ENCODE assay signal across 13 cellular contexts in genomic region chr2:113407446-113408099, GRCh38. TPM values are rescaled to one million over a fixed set of nuclear protein-coding genes. Genes with fewer than 3 reads are reported as not detected.
DNase-seq lines count a peak whose midpoint lies in the region; ATAC-seq and TF ChIP-seq lines count a peak whose summit lies in the region.
"Had no signal": no experiment of that assay in that cellular context is flagged by ENCODE, and none has a peak within 500 bp of the region (broad histone marks: within the 10 kb centered on the region; RNA-seq: fewer than 3 reads in every experiment).

No MANE protein-coding gene starts in this region.

- no peaks in the 10 kb centered on the region for H4K20me1 ChIP-seq in IMR-90 (ENCODE audit: insufficient read depth, low read length)

- H4K91ac ChIP-seq in IMR-90 (ENCODE audit: insufficient read depth, low read depth, low read length) = no peak overlapping the region

- TF ChIP-seq CTCF in AG09309 (IDR thresholded peaks at IDR 0.05; ENCODE audit: control insufficient read depth, insufficient read depth, low read depth, low read length, missing control alignments) = peak; percentile 34
- 0 out of 2 replicates have a peak, but pooled peaks have one; percentile 16 for TF ChIP-seq CTCF in IMR-90 (conservative IDR thresholded peaks at IDR 0.05; ENCODE audit: low read depth, low read length)
- TF ChIP-seq CTCF in activated B cell treated with CpG ODN at 0.5 μM for 24 hours (IDR thresholded peaks at IDR 0.05) = no peak

- H3K27ac ChIP-seq in IMR-90 (ENCODE audit: insufficient read depth, low read length) = no peak overlapping the region
- H3K27ac ChIP-seq: heart right ventricle had no signal

- peaks cover 41% of the 10 kb centered on the region for H3K4me1 Mint-ChIP-seq in activated B cell treated with CpG ODN at 0.5 μM for 24 hours
- H3K4me1 Mint-ChIP-seq in activated naive CD4-positive, alpha-beta T cell treated with anti-CD3 and anti-CD28 coated beads for 36 hours (ENCODE audit: low read depth) = no peaks in the 10 kb centered on the region
- H3K4me1 Mint-ChIP-seq in activated T-cell treated with anti-CD3 and anti-CD28 coated beads, Interleukin-2, amount 50 U/mL, for 72 hours (ENCODE audit: low read depth) = no peaks in the 10 kb centered on the region
- H3K4me1 Mint-ChIP-seq: CD4-positive, CD25-positive, alpha-beta regulatory T cell had no signal

- POLR2A ChIA-PET in IMR-90 (lab: Charles Lee; ENCODE audit: unreplicated experiment) (no interaction called here), activated B cell treated with CpG ODN at 0.5 μM for 24 hours (lab: Charles Lee) (no interaction called here)

- H3K18ac ChIP-seq in IMR-90 (ENCODE audit: low read depth, low read length) = no peak overlapping the region

- H3K14ac ChIP-seq in IMR-90 (replicated peaks; ENCODE audit: low read depth, low read length) = no peak overlapping the region

- no peak overlapping the region for H2BK120ac ChIP-seq in IMR-90 (ENCODE audit: low read depth, low read length)

- peaks cover 27% of the 10 kb centered on the region for H3K27me3 ChIP-seq in IMR-90 (ENCODE audit: control insufficient read depth, insufficient read depth, low read length)

- no peaks in the 10 kb centered on the region for H3K36me3 Mint-ChIP-seq in activated B cell treated with CpG ODN at 0.5 μM for 24 hours (ENCODE audit: low read depth)
- no peaks in the 10 kb centered on the region for H3K36me3 Mint-ChIP-seq in activated naive CD4-positive, alpha-beta T cell treated with anti-CD3 and anti-CD28 coated beads for 36 hours (ENCODE audit: low read depth)
- H3K36me3 Mint-ChIP-seq in activated T-cell treated with anti-CD3 and anti-CD28 coated beads, Interleukin-2, amount 50 U/mL, for 72 hours (ENCODE audit: insufficient read depth in 2 of 2) = no peaks in the 10 kb centered on the region
- H3K36me3 Mint-ChIP-seq: CD4-positive, CD25-positive, alpha-beta regulatory T cell had no signal

- ATAC-seq in IMR-90 (ENCODE audit: low read depth) (no peak), activated B cell treated with CpG ODN at 0.5 μM for 24 hours (ENCODE audit: low read depth) (no peak), HG02885 (IDR thresholded peaks at IDR 0.05; ENCODE audit: poor library complexity, unreplicated experiment) (no peak)
- no peak for ATAC-seq in activated T-cell treated with anti-CD3 and anti-CD28 coated beads, Interleukin-2, amount 50 U/mL, for 72 hours (replicated peaks in 1 of 2)
- ATAC-seq: activated CD8-positive, alpha-beta T cell treated with anti-CD3 and anti-CD28 coated beads, Interleukin-2, amount 10 ng/mL, durations not matched to agents 7 days and 5 days; heart right ventricle had no signal

- no peak overlapping the region for H3K9ac ChIP-seq in IMR-90 (ENCODE audit: low read depth, low read length)

- no peaks in the 10 kb centered on the region for H3K9me3 ChIP-seq in IMR-90 (ENCODE audit: control insufficient read depth, insufficient read depth, low read length)
- H3K9me3 ChIP-seq: heart right ventricle had no signal

- no TSS peak for BruUV-seq in IMR-90 (replicated peaks; lab: Mats Ljungman, UMichigan)

- in situ Hi-C loops in IMR-90 (cut with MboI; ENCODE audit: low sequenced_read_pairs) = no loop called here

- no peak overlapping the region for H2BK20ac ChIP-seq in IMR-90 (ENCODE audit: low read depth, low read length)

- H4K8ac ChIP-seq in IMR-90 (ENCODE audit: low read depth in 2 of 2, low read length in 2 of 2) = no peak overlapping the region

- H3K9me3 Mint-ChIP-seq in activated B cell treated with CpG ODN at 0.5 μM for 24 hours = no peaks in the 10 kb centered on the region
- H3K9me3 Mint-ChIP-seq in activated naive CD4-positive, alpha-beta T cell treated with anti-CD3 and anti-CD28 coated beads for 36 hours = no peaks in the 10 kb centered on the region
- no peaks in the 10 kb centered on the region for H3K9me3 Mint-ChIP-seq in activated T-cell treated with anti-CD3 and anti-CD28 coated beads, Interleukin-2, amount 50 U/mL, for 72 hours

- H2AK9ac ChIP-seq in IMR-90 (replicated peaks; ENCODE audit: low read depth, low read length, poor library complexity) = no peak overlapping the region

- CTCF ChIA-PET in IMR-90 (lab: Yijun Ruan, JAX) (no interaction called here), activated B cell treated with CpG ODN at 0.5 μM for 24 hours (lab: Charles Lee) (interaction anchor here (0.8 to 1.2 kb wide), 2 partner anchors 17 to 227 kb away, joined by 3 to 4 read pairs; no protein-coding TSS in a partner anchor)
- CTCF ChIA-PET in activated naive CD4-positive, alpha-beta T cell treated with anti-CD3 and anti-CD28 coated beads for 36 hours (lab: Charles Lee) = interaction anchor here (0.6 to 1.4 kb wide), 2 partner anchors 17 to 97 kb away, joined by 3 to 4 read pairs; no protein-coding TSS in a partner anchor

- no peaks in the 10 kb centered on the region for H3K79me1 ChIP-seq in IMR-90 (ENCODE audit: low read depth in 1 of 2, low read length in 2 of 2)

- H3K4me1 ChIP-seq in IMR-90 (ENCODE audit: control insufficient read depth, insufficient read depth, low read length) = no peaks in the 10 kb centered on the region
- H3K4me1 ChIP-seq: heart right ventricle had no signal

- H2AK5ac ChIP-seq in IMR-90 (ENCODE audit: low read depth, low read length) = no peak overlapping the region

- no peak for TF ChIP-seq POLR2A in IMR-90 (IDR thresholded peaks at IDR 0.05; ENCODE audit: low read depth, low read length)

- peak overlapping the region; percentile 85 for H3K27ac Mint-ChIP-seq in activated B cell treated with CpG ODN at 0.5 μM for 24 hours
- no peak overlapping the region for H3K27ac Mint-ChIP-seq in activated naive CD4-positive, alpha-beta T cell treated with anti-CD3 and anti-CD28 coated beads for 36 hours
- H3K27ac Mint-ChIP-seq in activated T-cell treated with anti-CD3 and anti-CD28 coated beads, Interleukin-2, amount 50 U/mL, for 72 hours = no peak overlapping the region
- H3K27ac Mint-ChIP-seq: activated CD8-positive, alpha-beta T cell treated with anti-CD3 and anti-CD28 coated beads, Interleukin-2, amount 10 ng/mL, durations not matched to agents 7 days and 5 days; CD4-positive, CD25-positive, alpha-beta regulatory T cell had no signal

- H2BK5ac ChIP-seq in IMR-90 (ENCODE audit: low read depth, low read length, poor library complexity, severe bottlenecking) = no peak overlapping the region

- intact Hi-C loops in IMR-90 (cut with micrococcal nuclease) (no loop called here), activated B cell treated with CpG ODN at 0.5 μM for 24 hours (cut with micrococcal nuclease) (no loop called here)
- intact Hi-C loops in activated naive CD4-positive, alpha-beta T cell treated with anti-CD3 and anti-CD28 coated beads for 36 hours (cut with micrococcal nuclease) = no loop called here

- no peak overlapping the region for H3K23ac ChIP-seq in IMR-90 (ENCODE audit: low read depth, low read length)

- H3K27me3 Mint-ChIP-seq in activated B cell treated with CpG ODN at 0.5 μM for 24 hours = no peaks in the 10 kb centered on the region
- peaks cover 10% of the 10 kb centered on the region for H3K27me3 Mint-ChIP-seq in activated naive CD4-positive, alpha-beta T cell treated with anti-CD3 and anti-CD28 coated beads for 36 hours (ENCODE audit: low read depth)
- H3K27me3 Mint-ChIP-seq in activated T-cell treated with anti-CD3 and anti-CD28 coated beads, Interleukin-2, amount 50 U/mL, for 72 hours (ENCODE audit: low read depth) = peaks cover 19% of the 10 kb centered on the region

- no peak overlapping the region for H2AFZ ChIP-seq in IMR-90 (replicated peaks; ENCODE audit: low read length, poor library complexity)

- H3K4me3 ChIP-seq in AG09309 (ENCODE audit: control insufficient read depth, low read depth, low read length) (no peak overlapping the region), IMR-90 (ENCODE audit: insufficient read depth, low read depth, low read length) (no peak overlapping the region)
- H3K4me3 ChIP-seq: heart right ventricle had no signal

- H3K36me3 ChIP-seq in IMR-90 (ENCODE audit: control insufficient read depth, insufficient read depth, low read length) = no peaks in the 10 kb centered on the region
- H3K36me3 ChIP-seq: heart right ventricle had no signal

- no peak overlapping the region for H3K56ac ChIP-seq in IMR-90 (ENCODE audit: extremely low read depth, insufficient read depth, low read length)

- H2BK15ac ChIP-seq in IMR-90 (ENCODE audit: low read depth, low read length) = no peak overlapping the region

- no peak overlapping the region for H3K4me2 ChIP-seq in IMR-90 (ENCODE audit: low read depth, low read length)

- DNase-seq in AG09309 (ENCODE audit: low read depth) (no peak), IMR-90 (peak; percentile 13), activated B cell treated with CpG ODN at 0.5 μM for 24 hours (no peak), iris pigment epithelial cell (ENCODE audit: low read depth) (peak; percentile 38), activated T-cell treated with anti-CD3 and anti-CD28 coated beads for 4 hours (no peak)
- no peak for DNase-seq in activated naive CD4-positive, alpha-beta T cell treated with anti-CD3 and anti-CD28 coated beads for 36 hours
- DNase-seq in activated T-cell treated with anti-CD3 and anti-CD28 coated beads, Interleukin-2, amount 50 U/mL, for 72 hours = no peak
- DNase-seq: activated CD8-positive, alpha-beta T cell treated with anti-CD3 and anti-CD28 coated beads, Interleukin-2, amount 10 ng/mL, durations not matched to agents 7 days and 5 days; heart right ventricle; NCI-H1105 treated with DMSO at 0.1 percent for 48 hours; SHP77 treated with DMSO at 0.1 percent for 48 hours had no signal

- no peak overlapping the region for H4K5ac ChIP-seq in IMR-90 (ENCODE audit: low read depth, low read length)

- no peaks in the 10 kb centered on the region for H3K9me1 ChIP-seq in IMR-90 (ENCODE audit: insufficient read depth, low read length)

- peak overlapping the region; percentile 11 for H3K4me3 Mint-ChIP-seq in activated B cell treated with CpG ODN at 0.5 μM for 24 hours
- H3K4me3 Mint-ChIP-seq in activated naive CD4-positive, alpha-beta T cell treated with anti-CD3 and anti-CD28 coated beads for 36 hours = no peak overlapping the region
- H3K4me3 Mint-ChIP-seq in activated T-cell treated with anti-CD3 and anti-CD28 coated beads, Interleukin-2, amount 50 U/mL, for 72 hours = no peak overlapping the region
- H3K4me3 Mint-ChIP-seq: activated CD8-positive, alpha-beta T cell treated with anti-CD3 and anti-CD28 coated beads, Interleukin-2, amount 10 ng/mL, durations not matched to agents 7 days and 5 days; CD4-positive, CD25-positive, alpha-beta regulatory T cell had no signal

- no peak for TF ChIP-seq RAD21 in IMR-90 (IDR thresholded peaks at IDR 0.05; ENCODE audit: low read length)

- H3K4ac ChIP-seq in IMR-90 (ENCODE audit: low read depth, low read length) = no peak overlapping the region

- 36% methylated on average over 2 of the region's 3 CpGs; no CpG with 5 or more reads in 1 of the 2 experiments for WGBS in IMR-90 (ENCODE audit: extremely low coverage in 2 of 2, insufficient read length in 1 of 2), 2 experiments

- dilution Hi-C loops in IMR-90 (cut with HindIII; ENCODE audit: low sequenced_read_pairs, unreplicated experiment) = no loop called here

RNA-seq across cellular contexts. Expression of gene ZNG1B, which starts 29.9 kb away (rescaled TPM):
- total RNA-seq in IMR-90 (2012; rRNA removed) (7.0 and 17.2 TPM in 2 replicates), activated B cell treated with CpG ODN at 0.5 μM for 24 hours (48.5 and 53.2 TPM in 2 replicates)
- polyA plus RNA-seq in IMR-90 (2012; rRNA removed) = 9.7 and 11.2 TPM in 2 replicates
- 1.7 and 3.8 TPM in 2 replicates for polyA plus RNA-seq in IMR-90 (2012; cell fraction: cytosol; rRNA removed)
- 2.4 and 14.8 TPM in 2 replicates for polyA plus RNA-seq in IMR-90 (2012; cell fraction: nucleus; rRNA removed; ENCODE audit: low replicate concordance)
- total RNA-seq in activated naive CD4-positive, alpha-beta T cell treated with anti-CD3 and anti-CD28 coated beads for 36 hours = 10 to 100 TPM; 27.2 to 34.2 TPM
- total RNA-seq in activated T-cell treated with anti-CD3 and anti-CD28 coated beads, Interleukin-2, amount 50 U/mL, for 72 hours = 10 to 100 TPM; 42.0 to 42.8 TPM

Comparison
In these comparisons a context has a peak if more than half of its experiments do, and no peak if none do; other contexts are left out.
1. DNase-seq: peak in IMR-90 (single experiment) and iris pigment epithelial cell (single experiment); none in AG09309 (single experiment), activated B cell treated with CpG ODN at 0.5 μM for 24 hours (single experiment), activated naive CD4-positive, alpha-beta T cell treated with anti-CD3 and anti-CD28 coated beads for 36 hours (single experiment), activated T-cell treated with anti-CD3 and anti-CD28 coated beads for 4 hours (single experiment) and activated T-cell treated with anti-CD3 and anti-CD28 coated beads, Interleukin-2, amount 50 U/mL, for 72 hours (0 of 2).